Comparison of ENCODE assay signal across 1 cellular context in genomic region chr21:42734323-42734971, GRCh38.
TF ChIP-seq lines count a peak whose summit lies in the region.

No MANE protein-coding gene starts in this region.

TF ChIP-seq in HepG2, 621 proteins besides CTCF, POLR2A, EP300 and RAD21 (continued from another document and continues in another):
- TF ChIP-seq, protein P1, sequence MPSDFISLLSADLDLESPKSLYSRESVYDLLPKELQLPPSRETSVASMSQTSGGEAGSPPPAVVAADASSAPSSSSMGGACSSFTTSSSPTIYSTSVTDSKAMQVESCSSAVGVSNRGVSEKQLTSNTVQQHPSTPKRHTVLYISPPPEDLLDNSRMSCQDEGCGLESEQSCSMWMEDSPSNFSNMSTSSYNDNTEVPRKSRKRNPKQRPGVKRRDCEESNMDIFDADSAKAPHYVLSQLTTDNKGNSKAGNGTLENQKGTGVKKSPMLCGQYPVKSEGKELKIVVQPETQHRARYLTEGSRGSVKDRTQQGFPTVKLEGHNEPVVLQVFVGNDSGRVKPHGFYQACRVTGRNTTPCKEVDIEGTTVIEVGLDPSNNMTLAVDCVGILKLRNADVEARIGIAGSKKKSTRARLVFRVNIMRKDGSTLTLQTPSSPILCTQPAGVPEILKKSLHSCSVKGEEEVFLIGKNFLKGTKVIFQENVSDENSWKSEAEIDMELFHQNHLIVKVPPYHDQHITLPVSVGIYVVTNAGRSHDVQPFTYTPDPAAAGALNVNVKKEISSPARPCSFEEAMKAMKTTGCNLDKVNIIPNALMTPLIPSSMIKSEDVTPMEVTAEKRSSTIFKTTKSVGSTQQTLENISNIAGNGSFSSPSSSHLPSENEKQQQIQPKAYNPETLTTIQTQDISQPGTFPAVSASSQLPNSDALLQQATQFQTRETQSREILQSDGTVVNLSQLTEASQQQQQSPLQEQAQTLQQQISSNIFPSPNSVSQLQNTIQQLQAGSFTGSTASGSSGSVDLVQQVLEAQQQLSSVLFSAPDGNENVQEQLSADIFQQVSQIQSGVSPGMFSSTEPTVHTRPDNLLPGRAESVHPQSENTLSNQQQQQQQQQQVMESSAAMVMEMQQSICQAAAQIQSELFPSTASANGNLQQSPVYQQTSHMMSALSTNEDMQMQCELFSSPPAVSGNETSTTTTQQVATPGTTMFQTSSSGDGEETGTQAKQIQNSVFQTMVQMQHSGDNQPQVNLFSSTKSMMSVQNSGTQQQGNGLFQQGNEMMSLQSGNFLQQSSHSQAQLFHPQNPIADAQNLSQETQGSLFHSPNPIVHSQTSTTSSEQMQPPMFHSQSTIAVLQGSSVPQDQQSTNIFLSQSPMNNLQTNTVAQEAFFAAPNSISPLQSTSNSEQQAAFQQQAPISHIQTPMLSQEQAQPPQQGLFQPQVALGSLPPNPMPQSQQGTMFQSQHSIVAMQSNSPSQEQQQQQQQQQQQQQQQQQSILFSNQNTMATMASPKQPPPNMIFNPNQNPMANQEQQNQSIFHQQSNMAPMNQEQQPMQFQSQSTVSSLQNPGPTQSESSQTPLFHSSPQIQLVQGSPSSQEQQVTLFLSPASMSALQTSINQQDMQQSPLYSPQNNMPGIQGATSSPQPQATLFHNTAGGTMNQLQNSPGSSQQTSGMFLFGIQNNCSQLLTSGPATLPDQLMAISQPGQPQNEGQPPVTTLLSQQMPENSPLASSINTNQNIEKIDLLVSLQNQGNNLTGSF (CRISPR knock-in tag; IDR thresholded peaks at IDR 0.05) = no peak
- TF ChIP-seq, protein P2, sequence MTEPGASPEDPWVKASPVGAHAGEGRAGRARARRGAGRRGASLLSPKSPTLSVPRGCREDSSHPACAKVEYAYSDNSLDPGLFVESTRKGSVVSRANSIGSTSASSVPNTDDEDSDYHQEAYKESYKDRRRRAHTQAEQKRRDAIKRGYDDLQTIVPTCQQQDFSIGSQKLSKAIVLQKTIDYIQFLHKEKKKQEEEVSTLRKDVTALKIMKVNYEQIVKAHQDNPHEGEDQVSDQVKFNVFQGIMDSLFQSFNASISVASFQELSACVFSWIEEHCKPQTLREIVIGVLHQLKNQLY (CRISPR knock-in tag; IDR thresholded peaks at IDR 0.05) = no peak; the same call in 1 of the 2 replicates
- TF ChIP-seq, protein P3, sequence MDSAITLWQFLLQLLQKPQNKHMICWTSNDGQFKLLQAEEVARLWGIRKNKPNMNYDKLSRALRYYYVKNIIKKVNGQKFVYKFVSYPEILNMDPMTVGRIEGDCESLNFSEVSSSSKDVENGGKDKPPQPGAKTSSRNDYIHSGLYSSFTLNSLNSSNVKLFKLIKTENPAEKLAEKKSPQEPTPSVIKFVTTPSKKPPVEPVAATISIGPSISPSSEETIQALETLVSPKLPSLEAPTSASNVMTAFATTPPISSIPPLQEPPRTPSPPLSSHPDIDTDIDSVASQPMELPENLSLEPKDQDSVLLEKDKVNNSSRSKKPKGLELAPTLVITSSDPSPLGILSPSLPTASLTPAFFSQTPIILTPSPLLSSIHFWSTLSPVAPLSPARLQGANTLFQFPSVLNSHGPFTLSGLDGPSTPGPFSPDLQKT (CRISPR knock-in tag; IDR thresholded peaks at IDR 0.05; ENCODE audit: borderline replicate concordance) = no peak
- TF ChIP-seq MEIS2 (CRISPR knock-in tag; IDR thresholded peaks at IDR 0.05) (0 out of 2 replicates have a peak, but pooled peaks have one; percentile 79), RARA (CRISPR knock-in tag; IDR thresholded peaks at IDR 0.05) (peak; percentile 82), ZBTB7A (CRISPR knock-in tag; IDR thresholded peaks at IDR 0.05) (no peak), ZBTB38 (CRISPR knock-in tag; IDR thresholded peaks at IDR 0.05) (no peak), KLF13 (CRISPR knock-in tag; IDR thresholded peaks at IDR 0.05) (no peak), ZNF501 (CRISPR knock-in tag; IDR thresholded peaks at IDR 0.05) (no peak), CREB1 (IDR thresholded peaks at IDR 0.05) (peak; percentile 80), CREB1 (CRISPR knock-in tag; IDR thresholded peaks at IDR 0.05) (no peak), ZNF383 (CRISPR knock-in tag; IDR thresholded peaks at IDR 0.05; ENCODE audit: borderline replicate concordance) (no peak), ZNF44 (CRISPR knock-in tag; IDR thresholded peaks at IDR 0.05) (no peak), ZNF589 (CRISPR knock-in tag; conservative IDR thresholded peaks at IDR 0.05) (no peak), TFDP2 (CRISPR knock-in tag; IDR thresholded peaks at IDR 0.05) (no peak), HNF4G (IDR thresholded peaks at IDR 0.05; ENCODE audit: borderline replicate concordance, low read depth, low read length) (peak; percentile 44; the same call in 1 of the 2 replicates), HNF4G (CRISPR knock-in tag; IDR thresholded peaks at IDR 0.05; ENCODE audit: borderline replicate concordance, low read depth) (no peak), CAMTA2 (CRISPR knock-in tag; IDR thresholded peaks at IDR 0.05; ENCODE audit: borderline replicate concordance) (no peak), KAT7 (CRISPR knock-in tag; IDR thresholded peaks at IDR 0.05; ENCODE audit: borderline replicate concordance) (no peak), HINFP (CRISPR knock-in tag; IDR thresholded peaks at IDR 0.05; ENCODE audit: low read depth) (peak; percentile 65; the same call in 1 of the 2 replicates), ZNF264 (CRISPR knock-in tag; IDR thresholded peaks at IDR 0.05) (no peak), KMT2A (CRISPR knock-in tag; IDR thresholded peaks at IDR 0.05) (no peak), ZNF354B (CRISPR knock-in tag; IDR thresholded peaks at IDR 0.05) (no peak), TOE1 (CRISPR knock-in tag; IDR thresholded peaks at IDR 0.05) (no peak), ZNF235 (CRISPR knock-in tag; IDR thresholded peaks at IDR 0.05; ENCODE audit: borderline replicate concordance) (no peak), FOXA1 (IDR thresholded peaks at IDR 0.05) (peak; percentile 89), FOXA1 (CRISPR knock-in tag; IDR thresholded peaks at IDR 0.05) (peak; percentile 93), SNAI1 (CRISPR knock-in tag; IDR thresholded peaks at IDR 0.05; ENCODE audit: borderline replicate concordance) (no peak), ZNF605 (CRISPR knock-in tag; IDR thresholded peaks at IDR 0.05) (peak; percentile 53; the same call in 1 of the 2 replicates), ZBTB39 (CRISPR knock-in tag; IDR thresholded peaks at IDR 0.05) (no peak), FOXA3 (CRISPR knock-in tag; IDR thresholded peaks at IDR 0.05) (peak; percentile 93), ZNF333 (CRISPR knock-in tag; IDR thresholded peaks at IDR 0.05; ENCODE audit: borderline replicate concordance) (no peak)
- TF ChIP-seq, protein P4, sequence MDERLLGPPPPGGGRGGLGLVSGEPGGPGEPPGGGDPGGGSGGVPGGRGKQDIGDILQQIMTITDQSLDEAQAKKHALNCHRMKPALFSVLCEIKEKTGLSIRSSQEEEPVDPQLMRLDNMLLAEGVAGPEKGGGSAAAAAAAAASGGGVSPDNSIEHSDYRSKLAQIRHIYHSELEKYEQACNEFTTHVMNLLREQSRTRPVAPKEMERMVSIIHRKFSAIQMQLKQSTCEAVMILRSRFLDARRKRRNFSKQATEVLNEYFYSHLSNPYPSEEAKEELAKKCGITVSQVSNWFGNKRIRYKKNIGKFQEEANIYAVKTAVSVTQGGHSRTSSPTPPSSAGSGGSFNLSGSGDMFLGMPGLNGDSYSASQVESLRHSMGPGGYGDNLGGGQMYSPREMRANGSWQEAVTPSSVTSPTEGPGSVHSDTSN (CRISPR knock-in tag; IDR thresholded peaks at IDR 0.05) = no peak
- TF ChIP-seq, protein P5, sequence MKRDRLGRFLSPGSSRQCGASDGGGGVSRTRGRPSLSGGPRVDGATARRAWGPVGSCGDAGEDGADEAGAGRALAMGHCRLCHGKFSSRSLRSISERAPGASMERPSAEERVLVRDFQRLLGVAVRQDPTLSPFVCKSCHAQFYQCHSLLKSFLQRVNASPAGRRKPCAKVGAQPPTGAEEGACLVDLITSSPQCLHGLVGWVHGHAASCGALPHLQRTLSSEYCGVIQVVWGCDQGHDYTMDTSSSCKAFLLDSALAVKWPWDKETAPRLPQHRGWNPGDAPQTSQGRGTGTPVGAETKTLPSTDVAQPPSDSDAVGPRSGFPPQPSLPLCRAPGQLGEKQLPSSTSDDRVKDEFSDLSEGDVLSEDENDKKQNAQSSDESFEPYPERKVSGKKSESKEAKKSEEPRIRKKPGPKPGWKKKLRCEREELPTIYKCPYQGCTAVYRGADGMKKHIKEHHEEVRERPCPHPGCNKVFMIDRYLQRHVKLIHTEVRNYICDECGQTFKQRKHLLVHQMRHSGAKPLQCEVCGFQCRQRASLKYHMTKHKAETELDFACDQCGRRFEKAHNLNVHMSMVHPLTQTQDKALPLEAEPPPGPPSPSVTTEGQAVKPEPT (CRISPR knock-in tag; IDR thresholded peaks at IDR 0.05; ENCODE audit: low read depth) = no peak
- TF ChIP-seq, protein P6, sequence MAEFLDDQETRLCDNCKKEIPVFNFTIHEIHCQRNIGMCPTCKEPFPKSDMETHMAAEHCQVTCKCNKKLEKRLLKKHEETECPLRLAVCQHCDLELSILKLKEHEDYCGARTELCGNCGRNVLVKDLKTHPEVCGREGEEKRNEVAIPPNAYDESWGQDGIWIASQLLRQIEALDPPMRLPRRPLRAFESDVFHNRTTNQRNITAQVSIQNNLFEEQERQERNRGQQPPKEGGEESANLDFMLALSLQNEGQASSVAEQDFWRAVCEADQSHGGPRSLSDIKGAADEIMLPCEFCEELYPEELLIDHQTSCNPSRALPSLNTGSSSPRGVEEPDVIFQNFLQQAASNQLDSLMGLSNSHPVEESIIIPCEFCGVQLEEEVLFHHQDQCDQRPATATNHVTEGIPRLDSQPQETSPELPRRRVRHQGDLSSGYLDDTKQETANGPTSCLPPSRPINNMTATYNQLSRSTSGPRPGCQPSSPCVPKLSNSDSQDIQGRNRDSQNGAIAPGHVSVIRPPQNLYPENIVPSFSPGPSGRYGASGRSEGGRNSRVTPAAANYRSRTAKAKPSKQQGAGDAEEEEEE (CRISPR knock-in tag; IDR thresholded peaks at IDR 0.05; ENCODE audit: borderline replicate concordance) = no peak
- TF ChIP-seq, protein P7, sequence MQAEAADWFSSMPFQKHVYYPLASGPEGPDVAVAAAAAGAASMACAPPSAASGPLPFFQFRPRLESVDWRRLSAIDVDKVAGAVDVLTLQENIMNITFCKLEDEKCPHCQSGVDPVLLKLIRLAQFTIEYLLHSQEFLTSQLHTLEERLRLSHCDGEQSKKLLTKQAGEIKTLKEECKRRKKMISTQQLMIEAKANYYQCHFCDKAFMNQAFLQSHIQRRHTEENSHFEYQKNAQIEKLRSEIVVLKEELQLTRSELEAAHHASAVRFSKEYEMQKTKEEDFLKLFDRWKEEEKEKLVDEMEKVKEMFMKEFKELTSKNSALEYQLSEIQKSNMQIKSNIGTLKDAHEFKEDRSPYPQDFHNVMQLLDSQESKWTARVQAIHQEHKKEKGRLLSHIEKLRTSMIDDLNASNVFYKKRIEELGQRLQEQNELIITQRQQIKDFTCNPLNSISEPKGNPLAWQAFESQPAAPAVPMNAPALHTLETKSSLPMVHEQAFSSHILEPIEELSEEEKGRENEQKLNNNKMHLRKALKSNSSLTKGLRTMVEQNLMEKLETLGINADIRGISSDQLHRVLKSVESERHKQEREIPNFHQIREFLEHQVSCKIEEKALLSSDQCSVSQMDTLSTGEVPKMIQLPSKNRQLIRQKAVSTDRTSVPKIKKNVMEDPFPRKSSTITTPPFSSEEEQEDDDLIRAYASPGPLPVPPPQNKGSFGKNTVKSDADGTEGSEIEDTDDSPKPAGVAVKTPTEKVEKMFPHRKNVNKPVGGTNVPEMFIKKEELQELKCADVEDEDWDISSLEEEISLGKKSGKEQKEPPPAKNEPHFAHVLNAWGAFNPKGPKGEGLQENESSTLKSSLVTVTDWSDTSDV (CRISPR knock-in tag; IDR thresholded peaks at IDR 0.05) = no peak
- TF ChIP-seq, protein P8, sequence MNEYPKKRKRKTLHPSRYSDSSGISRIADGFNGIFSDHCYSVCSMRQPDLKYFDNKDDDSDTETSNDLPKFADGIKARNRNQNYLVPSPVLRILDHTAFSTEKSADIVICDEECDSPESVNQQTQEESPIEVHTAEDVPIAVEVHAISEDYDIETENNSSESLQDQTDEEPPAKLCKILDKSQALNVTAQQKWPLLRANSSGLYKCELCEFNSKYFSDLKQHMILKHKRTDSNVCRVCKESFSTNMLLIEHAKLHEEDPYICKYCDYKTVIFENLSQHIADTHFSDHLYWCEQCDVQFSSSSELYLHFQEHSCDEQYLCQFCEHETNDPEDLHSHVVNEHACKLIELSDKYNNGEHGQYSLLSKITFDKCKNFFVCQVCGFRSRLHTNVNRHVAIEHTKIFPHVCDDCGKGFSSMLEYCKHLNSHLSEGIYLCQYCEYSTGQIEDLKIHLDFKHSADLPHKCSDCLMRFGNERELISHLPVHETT (CRISPR knock-in tag; conservative IDR thresholded peaks at IDR 0.05) = no peak
